Comparison of ENCODE assay signal across 8 cellular contexts in genomic region chr12:107318804-107319535, GRCh38.
DNase-seq lines count a peak whose midpoint lies in the region; ATAC-seq and TF ChIP-seq lines count a peak whose summit lies in the region.

No MANE protein-coding gene starts in this region.

- H3K9me3 Mint-ChIP-seq in activated CD4-positive, alpha-beta memory T cell treated with anti-CD3 and anti-CD28 coated beads, Interleukin-2, amount 10 ng/mL, durations not matched to agents 7 days and 5 days, result no peaks in the 10 kb centered on the region
- no peaks in the 10 kb centered on the region for H3K9me3 Mint-ChIP-seq in nephron

- TF ChIP-seq CTCF in nephron (IDR thresholded peaks at IDR 0.05; ENCODE audit: unreplicated experiment in 3 of 3), result no peak

- H3K27me3 Mint-ChIP-seq in activated CD4-positive, alpha-beta memory T cell treated with anti-CD3 and anti-CD28 coated beads, Interleukin-2, amount 10 ng/mL, durations not matched to agents 7 days and 5 days, result peaks cover 23% of the 10 kb centered on the region
- H3K27me3 Mint-ChIP-seq in nephron (ENCODE audit: low read depth), result peaks cover 95% of the 10 kb centered on the region

- H3K4me2 ChIP-seq in BLaER1 treated with 17β-estradiol and CSF1 and Interleukin-3, amounts not matched to agents 10 nM and 100 nM, result peak overlapping the region; percentile 91 to 100 (median 99)

- ATAC-seq in esophagus mucosa, result peak; percentile 4

- H3K4me3 Mint-ChIP-seq in activated CD4-positive, alpha-beta memory T cell treated with anti-CD3 and anti-CD28 coated beads, Interleukin-2, amount 10 ng/mL, durations not matched to agents 7 days and 5 days, result peak overlapping the region; percentile 76
- H3K4me3 Mint-ChIP-seq in nephron, result peak overlapping the region; percentile 85 to 96 (median 89)

- peak; percentile 34 for DNase-seq in activated CD4-positive, alpha-beta memory T cell treated with anti-CD3 and anti-CD28 coated beads, Interleukin-2, amount 10 ng/mL, durations not matched to agents 7 days and 5 days
- DNase-seq in central memory CD4-positive, alpha-beta T cell, result no peak
- DNase-seq in T1000 (lab: John Stamatoyannopoulos, UW) (no peak), superior temporal gyrus (ENCODE audit: extremely low spot score) (no peak)

- no peaks in the 10 kb centered on the region for H3K36me3 ChIP-seq in BLaER1 treated with 17β-estradiol and CSF1 and Interleukin-3, amounts not matched to agents 10 nM and 100 nM
- no peaks in the 10 kb centered on the region for H3K36me3 ChIP-seq in HUES64 (ENCODE audit: insufficient read depth, low read length)

- peak overlapping the region; percentile 61 to 91 (median 80) for H3K4me3 ChIP-seq in BLaER1 treated with 17β-estradiol and CSF1 and Interleukin-3, amounts not matched to agents 10 nM and 100 nM
- peak overlapping the region; percentile 64 for H3K4me3 ChIP-seq in HUES64 (ENCODE audit: low read length)

- WGBS in HUES64, result under 1% methylated on average over 73 of the region's 73 CpGs

- peaks cover 22 to 38% (median 28%) of the 10 kb centered on the region in 11 experiments for H3K27me3 ChIP-seq in BLaER1 treated with 17β-estradiol and CSF1 and Interleukin-3, amounts not matched to agents 10 nM and 100 nM
- peaks cover 74% of the 10 kb centered on the region for H3K27me3 ChIP-seq in HUES64 (ENCODE audit: insufficient read depth, low read length)

- peak overlapping the region in 9 of 11 experiments; percentile 46 to 76 (median 69); a peak in 18 of 22 replicates for H3K27ac ChIP-seq in BLaER1 treated with 17β-estradiol and CSF1 and Interleukin-3, amounts not matched to agents 10 nM and 100 nM
- no peak overlapping the region for H3K27ac ChIP-seq in HUES64 (ENCODE audit: low read depth, low read length)

- POLR2A ChIA-PET in activated CD4-positive, alpha-beta memory T cell treated with anti-CD3 and anti-CD28 coated beads, Interleukin-2, amount 10 ng/mL, durations not matched to agents 7 days and 5 days (lab: Charles Lee), result interaction anchor here (0.6 to 7.9 kb wide), 10 partner anchors 18 to 441 kb away, joined by 3 to 173 read pairs (median 6); partner anchors contain the start of gene PRDM4

- H3K4me1 Mint-ChIP-seq in activated CD4-positive, alpha-beta memory T cell treated with anti-CD3 and anti-CD28 coated beads, Interleukin-2, amount 10 ng/mL, durations not matched to agents 7 days and 5 days, result peaks cover 38% of the 10 kb centered on the region
- peaks cover 16% of the 10 kb centered on the region for H3K4me1 Mint-ChIP-seq in nephron

- H4K20me1 ChIP-seq in BLaER1 treated with 17β-estradiol and CSF1 and Interleukin-3, amounts not matched to agents 10 nM and 100 nM, result peaks cover 0 to 57% (median 44%) of the 10 kb centered on the region in 11 experiments; a peak in 18 of 22 replicates

- H3K27ac Mint-ChIP-seq in activated CD4-positive, alpha-beta memory T cell treated with anti-CD3 and anti-CD28 coated beads, Interleukin-2, amount 10 ng/mL, durations not matched to agents 7 days and 5 days, result peak overlapping the region; percentile 62
- H3K27ac Mint-ChIP-seq in nephron, result no peak overlapping the region

- CTCF ChIA-PET in activated CD4-positive, alpha-beta memory T cell treated with anti-CD3 and anti-CD28 coated beads, Interleukin-2, amount 10 ng/mL, durations not matched to agents 7 days and 5 days (lab: Charles Lee), result interaction anchor here (0.9 to 5.2 kb wide), 2 partner anchors 54 to 83 kb away, joined by 3 to 40 read pairs; no protein-coding TSS in a partner anchor

- peak overlapping the region; percentile 44 to 85 (median 80); a peak in 21 of 22 replicates for H3K9ac ChIP-seq in BLaER1 treated with 17β-estradiol and CSF1 and Interleukin-3, amounts not matched to agents 10 nM and 100 nM
- peak overlapping the region; percentile 48 for H3K9ac ChIP-seq in HUES64 (ENCODE audit: low read depth, low read length)

- no peaks in the 10 kb centered on the region for H3K36me3 Mint-ChIP-seq in activated CD4-positive, alpha-beta memory T cell treated with anti-CD3 and anti-CD28 coated beads, Interleukin-2, amount 10 ng/mL, durations not matched to agents 7 days and 5 days (ENCODE audit: low read depth)
- no peaks in the 10 kb centered on the region for H3K36me3 Mint-ChIP-seq in nephron (ENCODE audit: low read depth)

- peaks cover 34 to 62% (median 47%) of the 10 kb centered on the region in 10 experiments for H3K4me1 ChIP-seq in BLaER1 treated with 17β-estradiol and CSF1 and Interleukin-3, amounts not matched to agents 10 nM and 100 nM
- H3K4me1 ChIP-seq in HUES64 (ENCODE audit: insufficient read depth, low read length), result peaks cover 4% of the 10 kb centered on the region

- H3K9me3 ChIP-seq in BLaER1 treated with 17β-estradiol and CSF1 and Interleukin-3, amounts not matched to agents 10 nM and 100 nM (replicated peaks in 1 of 11), result no peaks in the 10 kb centered on the region
- no peaks in the 10 kb centered on the region for H3K9me3 ChIP-seq in HUES64 (ENCODE audit: insufficient read depth, low read depth, low read length)
